Comparison of ENCODE assay signal across 2 cellular contexts in genomic region chr17:44827863-44828262, GRCh38.
TF ChIP-seq lines count a peak whose summit lies in the region.

No MANE protein-coding gene starts in this region.

TF ChIP-seq in endothelial cell of umbilical vein, 7 proteins besides CTCF, POLR2A, EP300 and RAD21 (continued from another document):
- TF ChIP-seq JUN (IDR thresholded peaks at IDR 0.05; ENCODE audit: borderline replicate concordance, insufficient read depth, insufficient read length, low read depth), result no peak

TF ChIP-seq in neural cell, 6 proteins besides CTCF, POLR2A, EP300 and RAD21 (continued from another document):
- TF ChIP-seq REST (IDR thresholded peaks at IDR 0.05; ENCODE audit: borderline replicate concordance), result no peak
TF ChIP-seq in neural cell: peak in this region for 0.
